Comparison of ENCODE assay signal across 13 cellular contexts in the genomic region with DNA sequence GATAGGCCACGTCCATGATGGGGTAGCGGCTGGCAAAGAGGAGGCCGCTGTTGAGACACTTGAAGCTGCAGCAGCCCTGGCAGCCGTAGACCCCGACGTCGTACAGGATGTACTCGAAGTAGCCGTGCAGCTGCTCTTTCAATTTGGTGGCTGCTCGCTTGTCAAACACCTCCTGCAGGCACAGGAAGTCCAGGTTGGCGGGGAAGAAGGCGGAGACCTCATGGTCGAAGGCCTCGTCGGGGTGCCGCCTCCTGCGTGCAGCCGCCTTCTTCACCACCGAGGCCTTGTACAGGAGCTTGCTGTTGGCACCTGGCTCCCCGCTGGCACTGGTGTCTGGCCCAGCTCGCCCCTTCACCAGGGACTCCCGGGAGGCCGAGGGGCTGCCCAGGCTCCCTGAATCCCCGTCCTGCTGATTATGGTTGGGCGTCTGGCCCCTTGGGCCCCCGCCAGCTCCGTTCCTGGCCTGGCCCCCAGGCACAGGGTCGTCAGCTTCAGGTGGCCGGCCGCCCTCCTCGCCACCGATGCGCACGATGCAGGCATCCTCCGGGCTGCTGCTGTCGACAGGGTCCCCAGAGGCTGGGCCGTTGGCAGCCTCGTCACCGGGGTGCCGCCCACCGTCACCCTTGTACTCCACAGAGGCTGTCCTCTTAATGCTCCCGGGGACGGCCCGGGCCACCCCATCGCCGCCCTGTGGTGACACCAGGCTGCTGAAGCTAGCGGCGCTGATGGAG.
A peak's percentile ranks its signal among the peaks of the same experiment; 100 is the strongest.
DNase-seq lines count a peak whose midpoint lies in the region; ATAC-seq and TF ChIP-seq lines count a peak whose summit lies in the region.
"Had no signal": no experiment of that assay in that cellular context is flagged by ENCODE, and none has a peak within 500 bp of the region (broad histone marks: within the 10 kb centered on the region; RNA-seq: fewer than 3 reads in every experiment).

No MANE protein-coding gene starts in this region.

- peak; percentile 27 for DNase-seq in DMS153 treated with DMSO at 0.1 percent for 48 hours (lab: John Stamatoyannopoulos, UW; ENCODE audit: unreplicated experiment)
- peak; percentile 81 for DNase-seq in activated CD4-positive, alpha-beta T cell treated with anti-CD3 and anti-CD28 coated beads, Interleukin-2, amount 10 ng/mL, durations not matched to agents 24 days and 14 days
- DNase-seq in chondrocyte (ENCODE audit: low spot score), result peak; percentile 89
- DNase-seq in nephron progenitor cell, result no peak
- DNase-seq in NCI-H2081 treated with DMSO at 0.1 percent for 48 hours (lab: John Stamatoyannopoulos, UW), result no peak
- no peak for DNase-seq in MG63
- DNase-seq: hippocampal formation, NCI-H1436 treated with DMSO at 0.1 percent for 48 hours, PC-9, T-helper 17 cell had no signal

- H3K27ac Mint-ChIP-seq in activated CD4-positive, alpha-beta T cell treated with anti-CD3 and anti-CD28 coated beads, Interleukin-2, amount 10 ng/mL, durations not matched to agents 24 days and 14 days, result no peak overlapping the region
- H3K27ac Mint-ChIP-seq in chondrocyte (ENCODE audit: unreplicated experiment) (no peak overlapping the region), nephron progenitor cell (no peak overlapping the region)
- H3K27ac Mint-ChIP-seq: T-helper 17 cell had no signal

- peaks cover 65% of the 10 kb centered on the region for H3K4me1 ChIP-seq in BLaER1

- no peak overlapping the region for H3K4me3 ChIP-seq in BLaER1
- H3K4me3 ChIP-seq in MG63, result no peak overlapping the region
- H3K4me3 ChIP-seq: lung, PC-9 had no signal

- H3K4me2 ChIP-seq in BLaER1, result peak overlapping the region; percentile 83
- H3K4me2 ChIP-seq: PC-9 had no signal

- no peaks in the 10 kb centered on the region for H3K9me3 Mint-ChIP-seq in activated CD4-positive, alpha-beta T cell treated with anti-CD3 and anti-CD28 coated beads, Interleukin-2, amount 10 ng/mL, durations not matched to agents 24 days and 14 days
- H3K9me3 Mint-ChIP-seq in chondrocyte (ENCODE audit: low read depth) (no peaks in the 10 kb centered on the region), nephron progenitor cell (no peaks in the 10 kb centered on the region)

- intact Hi-C loops in activated CD4-positive, alpha-beta T cell treated with anti-CD3 and anti-CD28 coated beads, Interleukin-2, amount 10 ng/mL, durations not matched to agents 24 days and 14 days (cut with micrococcal nuclease), result no loop called here

- peaks cover 33% of the 10 kb centered on the region for H3K4me1 Mint-ChIP-seq in activated CD4-positive, alpha-beta T cell treated with anti-CD3 and anti-CD28 coated beads, Interleukin-2, amount 10 ng/mL, durations not matched to agents 24 days and 14 days
- H3K4me1 Mint-ChIP-seq in chondrocyte (ENCODE audit: low read depth) (no peaks in the 10 kb centered on the region), nephron progenitor cell (peaks cover 58% of the 10 kb centered on the region)

- peaks cover 32% of the 10 kb centered on the region; the same call in 1 of the 2 replicates for H4K20me1 ChIP-seq in BLaER1

- H3K9me3 ChIP-seq in BLaER1, result no peaks in the 10 kb centered on the region
- H3K9me3 ChIP-seq in MG63, result no peaks in the 10 kb centered on the region

- no peak for ATAC-seq in GM21528 (IDR thresholded peaks at IDR 0.05; ENCODE audit: low FRiP score, unreplicated experiment)
- ATAC-seq: T-helper 17 cell had no signal

- H3K36me3 ChIP-seq in BLaER1, result no peaks in the 10 kb centered on the region
- H3K36me3 ChIP-seq in MG63, result no peaks in the 10 kb centered on the region

- H3K27me3 Mint-ChIP-seq in activated CD4-positive, alpha-beta T cell treated with anti-CD3 and anti-CD28 coated beads, Interleukin-2, amount 10 ng/mL, durations not matched to agents 24 days and 14 days, result peaks cover 50% of the 10 kb centered on the region
- H3K27me3 Mint-ChIP-seq in chondrocyte (ENCODE audit: low read depth) (peaks cover 6% of the 10 kb centered on the region), nephron progenitor cell (ENCODE audit: low read depth, poor library complexity) (peaks cover 11% of the 10 kb centered on the region)

- no peaks in the 10 kb centered on the region for H3K36me3 Mint-ChIP-seq in activated CD4-positive, alpha-beta T cell treated with anti-CD3 and anti-CD28 coated beads, Interleukin-2, amount 10 ng/mL, durations not matched to agents 24 days and 14 days (ENCODE audit: low read depth)
- H3K36me3 Mint-ChIP-seq in chondrocyte (ENCODE audit: low read depth), result no peaks in the 10 kb centered on the region
- no peaks in the 10 kb centered on the region for H3K36me3 Mint-ChIP-seq in nephron progenitor cell (ENCODE audit: low read depth)

- no peak overlapping the region for H3K27ac ChIP-seq in BLaER1
- H3K27ac ChIP-seq: PC-9 had no signal

- H3K4me3 Mint-ChIP-seq in activated CD4-positive, alpha-beta T cell treated with anti-CD3 and anti-CD28 coated beads, Interleukin-2, amount 10 ng/mL, durations not matched to agents 24 days and 14 days, result peak overlapping the region; percentile 35
- no peak overlapping the region for H3K4me3 Mint-ChIP-seq in chondrocyte (ENCODE audit: unreplicated experiment)
- no peak overlapping the region for H3K4me3 Mint-ChIP-seq in nephron progenitor cell
- H3K4me3 Mint-ChIP-seq: T-helper 17 cell had no signal

- H3K9ac ChIP-seq in BLaER1, result no peak overlapping the region

- H3K27me3 ChIP-seq in BLaER1 (peaks cover 13% of the 10 kb centered on the region), MG63 (no peaks in the 10 kb centered on the region)

- TF ChIP-seq CTCF in chondrocyte (IDR thresholded peaks at IDR 0.05) (no peak), nephron progenitor cell (IDR thresholded peaks at IDR 0.05) (no peak)

Comparison
In these comparisons a context has a peak if more than half of its experiments do, and no peak if none do; other contexts are left out.
1. DNase-seq: peak in DMS153 treated with DMSO at 0.1 percent for 48 hours (single experiment), activated CD4-positive, alpha-beta T cell treated with anti-CD3 and anti-CD28 coated beads, Interleukin-2, amount 10 ng/mL, durations not matched to agents 24 days and 14 days (single experiment) and chondrocyte (single experiment); none in nephron progenitor cell (single experiment), NCI-H2081 treated with DMSO at 0.1 percent for 48 hours (single experiment) and MG63 (single experiment).